In genomic region chr6:3022765-3023662, GRCh38 we compare ENCODE assay signal across 8 cellular contexts. TPM values are rescaled to one million over a fixed set of nuclear protein-coding genes. Genes with fewer than 3 reads are reported as not detected.
DNase-seq lines count a peak whose midpoint lies in the region; ATAC-seq, FAIRE-seq and TF ChIP-seq lines count a peak whose summit lies in the region.

No MANE protein-coding gene starts in this region.

- no peaks in the 10 kb centered on the region for H3K9me3 ChIP-seq in iPS-18a (ENCODE audit: control insufficient read depth, low read depth, low read length)

- peaks cover 28% of the 10 kb centered on the region for H3K4me1 Mint-ChIP-seq in activated T-helper 17 cell treated with anti-CD3 and anti-CD28 coated beads, Interleukin-2, amount 50 U/mL, for 72 hours

- TF ChIP-seq CTCF in NB4 (IDR thresholded peaks at IDR 0.05; ENCODE audit: low read depth, low read length): no peak

- ATAC-seq in activated T-helper 17 cell treated with anti-CD3 and anti-CD28 coated beads, Interleukin-2, amount 50 U/mL, for 72 hours (replicated peaks): peak; percentile 38
- ATAC-seq in GM18873 (IDR thresholded peaks at IDR 0.05; ENCODE audit: low FRiP score, unreplicated experiment) (no peak), GM19452 (IDR thresholded peaks at IDR 0.05; ENCODE audit: unreplicated experiment) (no peak)

- peaks cover 41% of the 10 kb centered on the region for H3K36me3 Mint-ChIP-seq in activated T-helper 17 cell treated with anti-CD3 and anti-CD28 coated beads, Interleukin-2, amount 50 U/mL, for 72 hours (ENCODE audit: low read depth)

- peaks cover 21% of the 10 kb centered on the region for H3K36me3 ChIP-seq in iPS-18a (ENCODE audit: control insufficient read depth, low read depth, low read length)

- no peaks in the 10 kb centered on the region for H3K9me3 Mint-ChIP-seq in activated T-helper 17 cell treated with anti-CD3 and anti-CD28 coated beads, Interleukin-2, amount 50 U/mL, for 72 hours

- peak overlapping the region; percentile 95 for H3K27ac Mint-ChIP-seq in activated T-helper 17 cell treated with anti-CD3 and anti-CD28 coated beads, Interleukin-2, amount 50 U/mL, for 72 hours

- H3K27ac ChIP-seq in iPS-18a (ENCODE audit: low read length): no peak overlapping the region

- peaks cover 20% of the 10 kb centered on the region for H3K4me1 ChIP-seq in iPS-18a (ENCODE audit: control insufficient read depth, low read depth, low read length)

- no peaks in the 10 kb centered on the region for H3K27me3 Mint-ChIP-seq in activated T-helper 17 cell treated with anti-CD3 and anti-CD28 coated beads, Interleukin-2, amount 50 U/mL, for 72 hours

- H3K4me3 Mint-ChIP-seq in activated T-helper 17 cell treated with anti-CD3 and anti-CD28 coated beads, Interleukin-2, amount 50 U/mL, for 72 hours: peak overlapping the region; percentile 96

- no peaks in the 10 kb centered on the region for H3K27me3 ChIP-seq in iPS-18a (ENCODE audit: control insufficient read depth, insufficient read depth, low read length)

- no peak for DNase-seq in GM12892 (ENCODE audit: insufficient read length)
- DNase-seq in NB4 (ENCODE audit: low read depth): peak; percentile 72
- DNase-seq in stimulated activated CD8-positive, alpha-beta memory T cell treated with anti-CD3 and anti-CD28 coated beads, Interleukin-4, amount 100 ng/mL, for 24 hours (ENCODE audit: low read depth): peak; percentile 33
- DNase-seq in NCI-H2029 (lab: John Stamatoyannopoulos, UW): no peak

- peak overlapping the region; percentile 9 for H3K9ac ChIP-seq in iPS-18a (ENCODE audit: low read length)

- no peak for TF ChIP-seq POLR2A in GM12892 (IDR thresholded peaks at IDR 0.05; ENCODE audit: low read depth, low read length)
- no peak for TF ChIP-seq POLR2A in NB4 (IDR thresholded peaks at IDR 0.05; ENCODE audit: extremely low read depth, insufficient read length)

- peak; percentile 50 for FAIRE-seq in GM12892 (lab: Jason Lieb, UNC)

- H3K4me3 ChIP-seq in NB4 (ENCODE audit: low read depth, low read length) (peak overlapping the region; percentile 90), iPS-18a (ENCODE audit: low read length) (no peak overlapping the region)

RNA-seq across cellular contexts. Expression of gene NQO2, which starts 23.3 kb away (rescaled TPM):
- polyA plus RNA-seq in GM12892 (2012; ENCODE audit: missing spikeins): 9.2 TPM
- total RNA-seq in activated T-helper 17 cell treated with anti-CD3 and anti-CD28 coated beads, Interleukin-2, amount 50 U/mL, for 72 hours: 10 to 100 TPM; 25.1 to 29.3 TPM

RNA-seq across cellular contexts. Expression of gene RIPK1, which starts 45.3 kb away (rescaled TPM):
- polyA plus RNA-seq in GM12892 (2012; ENCODE audit: missing spikeins): 4.1 TPM
- total RNA-seq in activated T-helper 17 cell treated with anti-CD3 and anti-CD28 coated beads, Interleukin-2, amount 50 U/mL, for 72 hours: 10 to 100 TPM; 17.5 to 18.2 TPM

RNA-seq across cellular contexts. Expression of gene SERPINB6, which starts 51.6 kb away (rescaled TPM):
- 5.9 TPM for polyA plus RNA-seq in GM12892 (2012; ENCODE audit: missing spikeins)
- 10 to 100 TPM; 22.1 to 26.0 TPM for total RNA-seq in activated T-helper 17 cell treated with anti-CD3 and anti-CD28 coated beads, Interleukin-2, amount 50 U/mL, for 72 hours

Comparison
In these comparisons a context has a peak if more than half of its experiments do, and no peak if none do; other contexts are left out.
1. DNase-seq: peak in NB4 (single experiment) and stimulated activated CD8-positive, alpha-beta memory T cell treated with anti-CD3 and anti-CD28 coated beads, Interleukin-4, amount 100 ng/mL, for 24 hours (single experiment); none in GM12892 (single experiment) and NCI-H2029 (single experiment).